In genomic region chr2:237603718-237604362, GRCh38 we compare ENCODE assay signal across 7 cellular contexts. TPM values are rescaled to one million over a fixed set of nuclear protein-coding genes. Genes with fewer than 3 reads are reported as not detected.
DNase-seq lines count a peak whose midpoint lies in the region; ATAC-seq, FAIRE-seq and TF ChIP-seq lines count a peak whose summit lies in the region.

No MANE protein-coding gene starts in this region.

- TF ChIP-seq RAD21 in HepG2 (CRISPR knock-in tag; IDR thresholded peaks at IDR 0.05), result no peak

- peak overlapping the region; percentile 8 for H2AFZ ChIP-seq in HepG2 (ENCODE audit: low read length)

- H3K27ac ChIP-seq in SJSA1 (peak overlapping the region; percentile 57), HepG2 (ENCODE audit: extremely low read length, insufficient read depth, low read length) (no peak overlapping the region)

- POLR2A ChIA-PET in HepG2 (lab: Yijun Ruan, JAX), result no interaction called here

- H3K4me2 ChIP-seq in HepG2 (ENCODE audit: low read depth, low read length), result peak overlapping the region; percentile 57

- H3K27me3 ChIP-seq in SJSA1 (replicated peaks) (no peaks in the 10 kb centered on the region), HepG2 (ENCODE audit: control insufficient read depth in 1 of 2, insufficient read depth in 2 of 2, low read length in 2 of 2) (peaks cover 5 to 6% of the 10 kb centered on the region in 2 experiments; a peak in 4 of 5 replicates)

- intact Hi-C loops in HepG2 (cut with micrococcal nuclease; ENCODE audit: unreplicated experiment), result loop anchor here (1.0 to 2.0 kb wide), 2 partner anchors 69 to 170 kb away; no protein-coding TSS in a partner anchor

- H3K79me2 ChIP-seq in HepG2 (ENCODE audit: insufficient read depth, low read length), result peaks cover 2% of the 10 kb centered on the region

- H3K9me3 ChIP-seq in SJSA1 (replicated peaks) (no peaks in the 10 kb centered on the region), HepG2 (ENCODE audit: low read length) (no peaks in the 10 kb centered on the region)

- CTCF ChIA-PET in HepG2 (lab: Yijun Ruan, JAX; ENCODE audit: low intra/inter-chr PET ratio, low total read pairs), result interaction anchor here (2.8 kb wide), 1 partner anchor 141 kb away, joined by 22 read pairs; no protein-coding TSS in a partner anchor

- H3K4me1 ChIP-seq in SJSA1 (replicated peaks) (peaks cover 39% of the 10 kb centered on the region), HepG2 (ENCODE audit: insufficient read depth, low read length) (peaks cover 69% of the 10 kb centered on the region)

- DNase-seq in HCEC 1CT (peak; percentile 51), SJSA1 (ENCODE audit: low read depth in 1 of 2, low spot score in 2 of 2) (peak in 1 of 2 experiments; percentile 46), astrocyte of the spinal cord (ENCODE audit: low read depth, low spot score) (peak; percentile 54), HepG2 (ENCODE audit: low spot score) (peak; percentile 40), NCI-H2081 treated with DMSO at 0.1 percent for 48 hours (lab: John Stamatoyannopoulos, UW) (no peak), ACHN (no peak)
- peak; percentile 23 to 38 for DNase-seq in stimulated activated CD8-positive, alpha-beta memory T cell treated with anti-CD3 and anti-CD28 coated beads, Interleukin-7, amount 100 ng/mL, for 4 hours (ENCODE audit: low read depth in 2 of 2)

- no TSS peak for BruUV-seq in HepG2 (replicated peaks; lab: Mats Ljungman, UMichigan)

- H3K4me3 ChIP-seq in SJSA1 (no peak overlapping the region), astrocyte of the spinal cord (ENCODE audit: low read depth, low read length) (no peak overlapping the region), HepG2 (replicated peaks in 1 of 3; ENCODE audit: insufficient read depth in 1 of 3, low read depth in 2 of 3, low read length in 3 of 3) (peak overlapping the region in 1 of 3 experiments; percentile 14; a peak in 1 of 6 replicates)

- no peaks in the 10 kb centered on the region for H4K20me1 ChIP-seq in HepG2 (ENCODE audit: insufficient read depth, low read length)

- no peak for FAIRE-seq in HepG2 (lab: Jason Lieb, UNC)

- H3K36me3 ChIP-seq in SJSA1 (no peaks in the 10 kb centered on the region), HepG2 (replicated peaks in 1 of 2; ENCODE audit: control insufficient read depth in 1 of 2, insufficient read depth in 2 of 2, low read length in 2 of 2) (no peaks in the 10 kb centered on the region)

- peak overlapping the region; percentile 38; the same call in 1 of the 2 replicates for H3K9ac ChIP-seq in HepG2 (ENCODE audit: insufficient read depth, low read depth, low read length)

- ATAC-seq in HepG2, result no peak

- TF ChIP-seq EP300 in HepG2 (IDR thresholded peaks at IDR 0.05; ENCODE audit: low read depth in 2 of 2, low read length in 2 of 2), result no peak
- TF ChIP-seq EP300 in HepG2 (CRISPR knock-in tag; IDR thresholded peaks at IDR 0.05; ENCODE audit: borderline replicate concordance), result no peak

- TF ChIP-seq CTCF in astrocyte of the spinal cord (IDR thresholded peaks at IDR 0.05; ENCODE audit: low read depth, low read length), result no peak
- TF ChIP-seq CTCF in HepG2 (CRISPR knock-in tag; IDR thresholded peaks at IDR 0.05), result no peak

- in situ Hi-C loops in astrocyte of the spinal cord (cut with HindIII; ENCODE audit: low sequenced_read_pairs), result no loop called here
- in situ Hi-C loops in HepG2 (cut with HindIII; ENCODE audit: extremely low pct_ligation_motif_present, low pct_unique_long_range_greater_than_20kb), result loop anchor here (5.0 kb wide), 1 partner anchor 138 kb away; no protein-coding TSS in a partner anchor
- in situ Hi-C loops in ACHN (cut with HindIII; ENCODE audit: low pct_ligation_motif_present, low pct_unique_long_range_greater_than_20kb, low sequenced_read_pairs), result no loop called here

- 12% methylated on average over 15 of the region's 15 CpGs for WGBS in HepG2 (ENCODE audit: low lambda C conversion rate)

- no peak for TF ChIP-seq POLR2A in HepG2 (IDR thresholded peaks at IDR 0.05; ENCODE audit: insufficient read depth in 1 of 2, low read depth in 2 of 2, low read length in 2 of 2)

TF ChIP-seq in HepG2, 621 proteins besides CTCF, POLR2A, EP300 and RAD21 (continues in another document):
- no peak for TF ChIP-seq ZNF720 (CRISPR knock-in tag; IDR thresholded peaks at IDR 0.05)
- no peak for TF ChIP-seq NPAS2 (CRISPR knock-in tag; IDR thresholded peaks at IDR 0.05; ENCODE audit: borderline replicate concordance)
- no peak for TF ChIP-seq NR2F1 (CRISPR knock-in tag; IDR thresholded peaks at IDR 0.05)

RNA-seq across cellular contexts. Expression of gene RAB17, which starts 13.3 kb away (rescaled TPM):
- 0.21 and 0.28 TPM in 2 replicates for total RNA-seq in SJSA1 (2014; rRNA removed; shearing (Covaris generic))
- 68.0 and 70.0 TPM in 2 replicates for total RNA-seq in HepG2 (2016; rRNA removed; fragmentation: Illumina TruSeq; extraction: Trizol)
- total RNA-seq in HepG2 (2016; cell fraction: cytosol; rRNA removed; fragmentation: Illumina TruSeq; extraction: Trizol; ENCODE audit: low read depth), result 21.0 and 21.9 TPM in 2 replicates
- 67.8 and 73.3 TPM in 2 replicates for total RNA-seq in HepG2 (2016; cell fraction: insoluble cytoplasmic fraction; rRNA removed; fragmentation: Illumina TruSeq; extraction: Trizol)
- 42.7 and 50.7 TPM in 2 replicates for total RNA-seq in HepG2 (2016; cell fraction: membrane; rRNA removed; fragmentation: Illumina TruSeq; extraction: Trizol)
- total RNA-seq in HepG2 (2016; cell fraction: nucleus; rRNA removed; fragmentation: Illumina TruSeq; extraction: Trizol), result 51.2 and 64.7 TPM in 2 replicates
- 124 and 141 TPM in 2 replicates for polyA plus RNA-seq in HepG2 (2011; rRNA removed)
- polyA plus RNA-seq in HepG2 (2011; cell fraction: cytosol; rRNA removed), result 66.2 and 82.5 TPM in 2 replicates
- 477 and 514 TPM in 2 replicates for polyA plus RNA-seq in HepG2 (2011; cell fraction: nucleus; rRNA removed)
- 189 and 204 TPM in 2 replicates for polyA plus RNA-seq in HepG2 (2012)
- polyA plus RNA-seq in HepG2 (2016; cell fraction: cytosol; fragmentation: Illumina TruSeq; extraction: Trizol; ENCODE audit: low read depth), result 14.6 and 16.8 TPM in 2 replicates
- polyA plus RNA-seq in HepG2 (2016; cell fraction: insoluble cytoplasmic fraction; fragmentation: Illumina TruSeq; extraction: Trizol; ENCODE audit: low read depth), result 53.0 and 54.7 TPM in 2 replicates
- polyA plus RNA-seq in HepG2 (2016; cell fraction: membrane; fragmentation: Illumina TruSeq; extraction: Trizol; ENCODE audit: low read depth), result 27.1 and 29.9 TPM in 2 replicates
- polyA plus RNA-seq in HepG2 (2016; cell fraction: nucleus; fragmentation: Illumina TruSeq; extraction: Trizol; ENCODE audit: insufficient read depth, low read depth), result 145 and 160 TPM in 2 replicates
- polyA minus RNA-seq in HepG2 (2011; rRNA and poly(A)+ RNA removed; ENCODE audit: low replicate concordance), result 4.6 and 63.9 TPM in 2 replicates
- polyA minus RNA-seq in HepG2 (2011; cell fraction: cytosol; rRNA and poly(A)+ RNA removed), result 23.6 and 25.7 TPM in 2 replicates
- polyA minus RNA-seq in HepG2 (2011; cell fraction: nucleus; rRNA and poly(A)+ RNA removed), result 126 and 135 TPM in 2 replicates

RNA-seq across cellular contexts. Expression of gene LRRFIP1, which starts 23.5 kb away (rescaled TPM):
- 49.5 and 76.7 TPM in 2 replicates for total RNA-seq in SJSA1 (2014; rRNA removed; shearing (Covaris generic))
- 15.9 and 22.0 TPM in 2 replicates for total RNA-seq in HepG2 (2016; rRNA removed; fragmentation: Illumina TruSeq; extraction: Trizol)
- 11.0 and 11.2 TPM in 2 replicates for total RNA-seq in HepG2 (2016; cell fraction: cytosol; rRNA removed; fragmentation: Illumina TruSeq; extraction: Trizol; ENCODE audit: low read depth)
- 15.6 and 24.6 TPM in 2 replicates for total RNA-seq in HepG2 (2016; cell fraction: insoluble cytoplasmic fraction; rRNA removed; fragmentation: Illumina TruSeq; extraction: Trizol)
- 18.1 and 18.4 TPM in 2 replicates for total RNA-seq in HepG2 (2016; cell fraction: membrane; rRNA removed; fragmentation: Illumina TruSeq; extraction: Trizol)
- 31.0 and 33.7 TPM in 2 replicates for total RNA-seq in HepG2 (2016; cell fraction: nucleus; rRNA removed; fragmentation: Illumina TruSeq; extraction: Trizol)
- polyA plus RNA-seq in HepG2 (2011; rRNA removed), result 31.2 and 40.5 TPM in 2 replicates
- polyA plus RNA-seq in HepG2 (2011; cell fraction: cytosol; rRNA removed), result 19.8 and 25.0 TPM in 2 replicates
- 43.1 TPM in 2 replicates for polyA plus RNA-seq in HepG2 (2011; cell fraction: nucleus; rRNA removed)
- 48.6 and 68.2 TPM in 2 replicates for polyA plus RNA-seq in HepG2 (2012)
- 5.6 and 6.5 TPM in 2 replicates for polyA plus RNA-seq in HepG2 (2016; cell fraction: cytosol; fragmentation: Illumina TruSeq; extraction: Trizol; ENCODE audit: low read depth)
- polyA plus RNA-seq in HepG2 (2016; cell fraction: insoluble cytoplasmic fraction; fragmentation: Illumina TruSeq; extraction: Trizol; ENCODE audit: low read depth), result 43.3 and 43.5 TPM in 2 replicates
- 10.6 and 13.6 TPM in 2 replicates for polyA plus RNA-seq in HepG2 (2016; cell fraction: membrane; fragmentation: Illumina TruSeq; extraction: Trizol; ENCODE audit: low read depth)
- 55.6 and 61.1 TPM in 2 replicates for polyA plus RNA-seq in HepG2 (2016; cell fraction: nucleus; fragmentation: Illumina TruSeq; extraction: Trizol; ENCODE audit: insufficient read depth, low read depth)
- 26.4 and 35.1 TPM in 2 replicates for polyA minus RNA-seq in HepG2 (2011; rRNA and poly(A)+ RNA removed; ENCODE audit: low replicate concordance)
- 26.2 and 26.7 TPM in 2 replicates for polyA minus RNA-seq in HepG2 (2011; cell fraction: cytosol; rRNA and poly(A)+ RNA removed)
- 97.5 and 100 TPM in 2 replicates for polyA minus RNA-seq in HepG2 (2011; cell fraction: nucleus; rRNA and poly(A)+ RNA removed)

RNA-seq across cellular contexts. Expression of gene PRLH, which starts 37.5 kb away (rescaled TPM):
- not detected in 2 replicates for total RNA-seq in SJSA1 (2014; rRNA removed; shearing (Covaris generic))
- not detected in 2 replicates for total RNA-seq in HepG2 (2016; rRNA removed; fragmentation: Illumina TruSeq; extraction: Trizol)
- not detected in 2 replicates for total RNA-seq in HepG2 (2016; cell fraction: cytosol; rRNA removed; fragmentation: Illumina TruSeq; extraction: Trizol; ENCODE audit: low read depth)
- not detected in 2 replicates for total RNA-seq in HepG2 (2016; cell fraction: insoluble cytoplasmic fraction; rRNA removed; fragmentation: Illumina TruSeq; extraction: Trizol)
- not detected in 2 replicates for total RNA-seq in HepG2 (2016; cell fraction: membrane; rRNA removed; fragmentation: Illumina TruSeq; extraction: Trizol)
- not detected in 2 replicates for total RNA-seq in HepG2 (2016; cell fraction: nucleus; rRNA removed; fragmentation: Illumina TruSeq; extraction: Trizol)
- not detected in 2 replicates for polyA plus RNA-seq in HepG2 (2011; rRNA removed)
- not detected in 2 replicates for polyA plus RNA-seq in HepG2 (2011; cell fraction: cytosol; rRNA removed)
- polyA plus RNA-seq in HepG2 (2011; cell fraction: nucleus; rRNA removed), result not detected in 2 replicates
- polyA plus RNA-seq in HepG2 (2012), result not detected in 2 replicates
- polyA plus RNA-seq in HepG2 (2016; cell fraction: cytosol; fragmentation: Illumina TruSeq; extraction: Trizol; ENCODE audit: low read depth), result not detected in 2 replicates
- polyA plus RNA-seq in HepG2 (2016; cell fraction: insoluble cytoplasmic fraction; fragmentation: Illumina TruSeq; extraction: Trizol; ENCODE audit: low read depth), result not detected in 2 replicates
- polyA plus RNA-seq in HepG2 (2016; cell fraction: membrane; fragmentation: Illumina TruSeq; extraction: Trizol; ENCODE audit: low read depth), result not detected in 2 replicates
- polyA plus RNA-seq in HepG2 (2016; cell fraction: nucleus; fragmentation: Illumina TruSeq; extraction: Trizol; ENCODE audit: insufficient read depth, low read depth), result not detected in 2 replicates
- not detected in 2 replicates for polyA minus RNA-seq in HepG2 (2011; rRNA and poly(A)+ RNA removed; ENCODE audit: low replicate concordance)
- not detected in 2 replicates for polyA minus RNA-seq in HepG2 (2011; cell fraction: cytosol; rRNA and poly(A)+ RNA removed)
- polyA minus RNA-seq in HepG2 (2011; cell fraction: nucleus; rRNA and poly(A)+ RNA removed), result not detected in 2 replicates

Comparison
In these comparisons a context has a peak if more than half of its experiments do, and no peak if none do; other contexts are left out.
1. DNase-seq: peak in HCEC 1CT (single experiment), astrocyte of the spinal cord (single experiment), HepG2 (single experiment) and stimulated activated CD8-positive, alpha-beta memory T cell treated with anti-CD3 and anti-CD28 coated beads, Interleukin-7, amount 100 ng/mL, for 4 hours (2 of 2); none in NCI-H2081 treated with DMSO at 0.1 percent for 48 hours (single experiment) and ACHN (single experiment).
2. RNA of gene RAB17, which starts 13.3 kb away (total RNA-seq): 21.0 to 73.3 TPM in HepG2; 0.21 to 0.28 TPM in SJSA1; every median in the first group is over 10 times any median in the second.